ENCODE assay signal across 9 cellular contexts in the genomic region with DNA sequence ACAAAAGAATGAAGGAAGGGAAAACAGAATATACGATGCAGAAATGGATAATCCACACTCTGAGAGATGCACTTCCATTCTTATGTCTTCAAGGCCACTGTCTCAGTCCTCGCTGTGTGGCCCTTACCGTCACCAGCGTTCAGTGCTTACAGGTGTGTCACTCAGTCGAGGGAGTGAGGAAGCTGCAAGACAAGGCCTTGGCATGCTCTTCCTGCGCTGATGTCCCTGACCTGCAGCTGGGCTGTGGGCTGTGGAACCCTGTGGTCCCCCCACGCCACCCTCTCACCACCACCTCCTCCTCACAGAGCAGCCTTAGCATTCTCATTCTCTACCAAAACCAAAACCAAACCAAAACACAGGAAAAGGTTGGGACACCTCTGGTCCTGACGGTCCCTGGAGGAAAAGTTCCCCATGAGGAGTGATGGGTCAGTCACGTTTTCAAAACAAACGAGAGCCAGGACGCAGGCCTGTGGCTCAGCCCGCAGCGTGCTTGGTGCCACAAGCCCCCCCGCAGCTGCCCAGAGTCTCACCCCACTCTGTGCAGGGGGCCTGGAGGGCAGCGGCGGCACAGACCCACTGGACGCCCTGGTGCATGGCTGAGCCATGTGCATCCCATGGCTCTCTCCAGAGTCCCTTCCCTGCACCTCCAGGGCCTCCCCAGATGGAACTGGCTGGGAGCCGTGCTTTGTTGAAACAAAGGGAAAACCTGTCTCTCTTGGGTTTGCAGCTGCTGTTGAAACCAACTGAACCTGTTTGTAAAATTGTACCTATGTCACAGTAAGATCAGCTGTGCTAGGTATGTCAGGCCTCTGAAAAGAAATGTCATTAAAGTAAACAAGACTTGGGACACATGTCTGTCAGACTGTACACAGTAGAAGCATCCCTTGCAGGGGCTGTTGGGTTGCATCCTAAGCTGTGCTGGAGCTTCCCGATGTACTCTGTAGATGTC. TPM values are rescaled to one million over a fixed set of nuclear protein-coding genes. Genes with fewer than 3 reads are reported as not detected.
A peak's percentile ranks its signal among the peaks of the same experiment; 100 is the strongest.
DNase-seq lines count a peak whose midpoint lies in the region; ATAC-seq and TF ChIP-seq lines count a peak whose summit lies in the region.
"Had no signal": no experiment of that assay in that cellular context is flagged by ENCODE, and none has a peak within 500 bp of the region (broad histone marks: within the 10 kb centered on the region; RNA-seq: fewer than 3 reads in every experiment).

No MANE protein-coding gene starts in this region.

- no peaks in the 10 kb centered on the region for H3K79me1 ChIP-seq in trophoblast cell (ENCODE audit: low read length)

- no peaks in the 10 kb centered on the region for H3K79me2 ChIP-seq in MM.1S (ENCODE audit: low read length)
- H3K79me2 ChIP-seq in trophoblast cell (ENCODE audit: control insufficient read depth, insufficient read depth, low read length, poor library complexity): no peaks in the 10 kb centered on the region

- H2BK12ac ChIP-seq in trophoblast cell (ENCODE audit: low read length): no peak overlapping the region

- peak overlapping the region; percentile 99 to 100 for H3K27ac Mint-ChIP-seq in effector memory CD8-positive, alpha-beta T cell

- H4K8ac ChIP-seq in trophoblast cell (ENCODE audit: low read depth, low read length): no peak overlapping the region

- H3K36me3 ChIP-seq in MM.1S (replicated peaks; ENCODE audit: insufficient read depth, low read length) (no peaks in the 10 kb centered on the region), trophoblast cell (ENCODE audit: control insufficient read depth in 1 of 2, insufficient read depth in 2 of 2, low read length in 2 of 2) (peaks cover 3 to 19% of the 10 kb centered on the region in 2 experiments), body of pancreas (replicated peaks in 1 of 2; ENCODE audit: insufficient read depth in 1 of 2, low read depth in 2 of 2) (no peaks in the 10 kb centered on the region)

- H3K27me3 ChIP-seq in MM.1S (replicated peaks; ENCODE audit: insufficient read depth, low read length) (no peaks in the 10 kb centered on the region), trophoblast cell (ENCODE audit: insufficient read depth, low read length) (no peaks in the 10 kb centered on the region), body of pancreas (no peaks in the 10 kb centered on the region)

- H3K4me2 ChIP-seq in MM.1S (ENCODE audit: low read depth, low read length): peak overlapping the region; percentile 88
- no peak overlapping the region for H3K4me2 ChIP-seq in trophoblast cell (ENCODE audit: low read length)

- H3K27ac ChIP-seq in MM.1S (ENCODE audit: low read length): peak overlapping the region; percentile 66; the same call in 1 of the 2 replicates
- peak overlapping the region; percentile 9 for H3K27ac ChIP-seq in trophoblast cell (ENCODE audit: low read depth, low read length)
- H3K27ac ChIP-seq in body of pancreas: peak overlapping the region in 1 of 4 donors; percentile 56

- H3K9me3 Mint-ChIP-seq in effector memory CD8-positive, alpha-beta T cell: no peaks in the 10 kb centered on the region

- H3K23ac ChIP-seq in trophoblast cell (ENCODE audit: low read length): no peak overlapping the region

- H2AFZ ChIP-seq in MM.1S (ENCODE audit: low read length) (no peak overlapping the region), trophoblast cell (ENCODE audit: insufficient read depth, low read length, poor library complexity) (no peak overlapping the region)

- no peak overlapping the region for H3K18ac ChIP-seq in trophoblast cell (ENCODE audit: low read length)

- H3K4me3 ChIP-seq in MM.1S (ENCODE audit: low read length): peak overlapping the region; percentile 22; the same call in 1 of the 2 replicates
- H3K4me3 ChIP-seq in trophoblast cell (ENCODE audit: low read depth, low read length): no peak overlapping the region
- no peak overlapping the region for H3K4me3 ChIP-seq in body of pancreas

- intact Hi-C loops in body of pancreas (cut with DNase I): no loop called here

- WGBS in trophoblast cell (ENCODE audit: extremely low coverage, insufficient coverage, insufficient read length): no CpG with 5 or more reads among the region's 19 CpGs
- WGBS in body of pancreas, 2 donors: 85% methylated on average over 16 to 19 of the region's 19 CpGs

- H3K9me3 ChIP-seq in MM.1S (replicated peaks; ENCODE audit: insufficient read depth, low read length) (no peaks in the 10 kb centered on the region), trophoblast cell (ENCODE audit: insufficient read depth, low read depth, low read length) (peaks cover 2% of the 10 kb centered on the region), body of pancreas (no peaks in the 10 kb centered on the region)

- peaks cover 10% of the 10 kb centered on the region for H3F3A ChIP-seq in MM.1S (ENCODE audit: insufficient read depth, low read length)

- peak; percentile 2 for ATAC-seq in effector memory CD8-positive, alpha-beta T cell (replicated peaks)
- ATAC-seq in body of pancreas: no peak
- no peak for ATAC-seq in GM18517 (IDR thresholded peaks at IDR 0.05; ENCODE audit: unreplicated experiment)

- TF ChIP-seq CTCF in MM.1S (IDR thresholded peaks at IDR 0.05; ENCODE audit: low read length) (no peak), body of pancreas (IDR thresholded peaks at IDR 0.05) (no peak)

- no peak for TF ChIP-seq POLR2A in body of pancreas (IDR thresholded peaks at IDR 0.05)

- no peak overlapping the region for H4K12ac ChIP-seq in trophoblast cell (ENCODE audit: low read depth, low read length)

- peak overlapping the region; percentile 17 for H2AK5ac ChIP-seq in trophoblast cell (ENCODE audit: low read length)

- peaks cover 65% of the 10 kb centered on the region for H3K36me3 Mint-ChIP-seq in effector memory CD8-positive, alpha-beta T cell (ENCODE audit: insufficient read depth)

- no peak overlapping the region for H2BK5ac ChIP-seq in trophoblast cell (ENCODE audit: low read depth, low read length, poor library complexity)

- H3K4me1 Mint-ChIP-seq in effector memory CD8-positive, alpha-beta T cell (ENCODE audit: low read depth in 2 of 2): peaks cover 82 to 94% of the 10 kb centered on the region in 2 donors

- H3K4me3 Mint-ChIP-seq in effector memory CD8-positive, alpha-beta T cell: peak overlapping the region; percentile 75 to 77

- H3K4me1 ChIP-seq in MM.1S (ENCODE audit: low read length) (peaks cover 23% of the 10 kb centered on the region), trophoblast cell (ENCODE audit: control insufficient read depth in 1 of 2, insufficient read depth in 2 of 2, low read length in 2 of 2) (peaks cover 19 to 29% of the 10 kb centered on the region in 2 experiments), body of pancreas (no peaks in the 10 kb centered on the region)

- peak; percentile 41 for DNase-seq in ELF-1 (ENCODE audit: low read depth, low spot score)
- DNase-seq in MM.1S: no peak
- no peak for DNase-seq in effector memory CD8-positive, alpha-beta T cell
- DNase-seq in trophoblast cell: peak; percentile 65 to 89
- no peak for DNase-seq in superior temporal gyrus (ENCODE audit: extremely low spot score)
- DNase-seq in body of pancreas: no peak
- no peak for DNase-seq in cortex of kidney (lab: John Stamatoyannopoulos, UW)

- H4K20me1 ChIP-seq in MM.1S (ENCODE audit: insufficient read depth, low read length): no peaks in the 10 kb centered on the region

- H3K9me2 ChIP-seq in MM.1S (replicated peaks; ENCODE audit: insufficient read depth, low read length): no peaks in the 10 kb centered on the region

- peak overlapping the region; percentile 6 for H3K14ac ChIP-seq in trophoblast cell (ENCODE audit: low read length)

- H3K9ac ChIP-seq in MM.1S (ENCODE audit: low read length) (peak overlapping the region; percentile 44), trophoblast cell (ENCODE audit: low read length) (no peak overlapping the region)

- H3K27me3 Mint-ChIP-seq in effector memory CD8-positive, alpha-beta T cell: no peaks in the 10 kb centered on the region

- H2BK120ac ChIP-seq in trophoblast cell (ENCODE audit: insufficient read depth, low read length, poor library complexity): no peak overlapping the region

- H3K4ac ChIP-seq in trophoblast cell (ENCODE audit: low read depth, low read length): no peak overlapping the region

- no peak overlapping the region for H4K91ac ChIP-seq in trophoblast cell (ENCODE audit: low read depth, low read length)

RNA-seq across cellular contexts. Expression of gene GPR183, which starts 48.3 kb away (rescaled TPM):
- polyA plus RNA-seq in trophoblast cell (2013): 0.16 and 0.19 TPM in 2 replicates
- 1 to 10 TPM in 1 of 2 donors, not detected in 1; 3.6 TPM for total RNA-seq in body of pancreas
- total RNA-seq: bronchial epithelial cell had no signal

Comparison
In these comparisons a context has a peak if more than half of its experiments do, and no peak if none do; other contexts are left out.
1. DNase-seq: peak in ELF-1 (single experiment) and trophoblast cell (2 of 2); none in MM.1S (single experiment), effector memory CD8-positive, alpha-beta T cell (0 of 3), superior temporal gyrus (single experiment), body of pancreas (0 of 4) and cortex of kidney (single experiment).